Comparison of ENCODE assay signal across 11 cellular contexts in the genomic region with DNA sequence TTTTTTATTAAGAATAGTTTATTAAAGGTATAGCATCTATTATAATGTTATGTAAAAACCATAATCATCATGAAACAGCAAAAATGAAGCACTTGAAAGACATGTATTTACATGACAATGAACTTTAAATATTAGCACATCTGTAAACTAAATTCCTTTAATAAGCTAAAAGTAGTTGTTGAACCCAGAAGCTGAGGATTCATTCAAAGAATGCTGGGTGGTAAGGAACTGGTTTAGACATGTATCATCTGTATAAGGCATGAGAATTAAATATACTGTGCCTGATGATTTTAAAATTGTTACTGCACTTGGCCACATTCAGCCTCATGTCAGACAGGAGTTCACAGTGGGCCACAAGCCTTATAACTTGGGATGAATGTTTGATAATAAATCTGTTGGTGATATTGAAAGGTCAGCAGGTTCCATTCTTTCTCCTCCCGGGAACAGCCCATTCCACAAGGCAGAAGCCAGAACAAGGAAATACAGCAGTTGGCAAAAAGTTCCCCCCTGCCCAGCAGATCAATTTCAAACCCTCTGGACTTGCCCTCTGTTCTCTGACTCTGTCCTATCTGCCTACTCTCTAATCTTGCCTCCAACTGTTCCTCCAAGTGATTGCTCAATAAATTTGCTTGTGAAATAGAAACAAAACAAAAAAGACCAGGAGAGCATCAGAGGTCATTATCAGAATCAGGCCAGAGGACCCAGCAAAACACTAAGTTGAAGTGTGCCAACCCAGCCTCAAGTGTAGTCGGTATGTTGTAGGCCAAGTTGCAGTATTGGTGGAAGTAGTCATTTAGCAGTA. TPM values are rescaled to one million over a fixed set of nuclear protein-coding genes. Genes with fewer than 3 reads are reported as not detected.
DNase-seq lines count a peak whose midpoint lies in the region; ATAC-seq, FAIRE-seq and TF ChIP-seq lines count a peak whose summit lies in the region.
"Had no signal": no experiment of that assay in that cellular context is flagged by ENCODE, and none has a peak within 500 bp of the region (broad histone marks: within the 10 kb centered on the region; RNA-seq: fewer than 3 reads in every experiment).

No MANE protein-coding gene starts in this region.

- no peaks in the 10 kb centered on the region for H3K36me3 ChIP-seq in bronchial epithelial cell (ENCODE audit: control insufficient read depth, insufficient read depth, low read length)
- peaks cover 0 to 3% (median 0%) of the 10 kb centered on the region in 5 donors for H3K36me3 ChIP-seq in subcutaneous abdominal adipose tissue (ENCODE audit: control insufficient read depth in 5 of 5, insufficient read depth in 5 of 5, low read length in 5 of 5)

- H3K36me3 Mint-ChIP-seq in HFFc6 (ENCODE audit: low read depth): no peaks in the 10 kb centered on the region

- no peaks in the 10 kb centered on the region for H3K9me3 Mint-ChIP-seq in HFFc6
- H3K9me3 Mint-ChIP-seq: activated T-helper 2 cell treated with anti-CD3 and anti-CD28 coated beads, Interferon-gamma antibody, Interleukin-2, Interleukin-4, amounts not matched to agents 10 μg/mL and 5 μg/mL and 100 μg/mL, durations not matched to agents 14 hours and 24 hours and 36 hours; naive thymus-derived CD8-positive, alpha-beta T cell had no signal

- H3K9me3 ChIP-seq in subcutaneous abdominal adipose tissue (ENCODE audit: control insufficient read depth in 5 of 5, low read length in 5 of 5): no peaks in the 10 kb centered on the region

- no peak overlapping the region for H3K4me3 ChIP-seq in bronchial epithelial cell (ENCODE audit: low read depth, low read length)
- no peak overlapping the region for H3K4me3 ChIP-seq in subcutaneous abdominal adipose tissue (ENCODE audit: low read depth in 1 of 5, low read length in 5 of 5)

- H3K9ac ChIP-seq in subcutaneous abdominal adipose tissue (ENCODE audit: low read length in 5 of 5): peak overlapping the region in 1 of 5 donors; percentile 43

- DNase-seq in HFFc6 (no peak), bronchial epithelial cell (ENCODE audit: low read depth) (peak; percentile 77), left lobe of liver (ENCODE audit: low spot score) (peak; percentile 83), DMS53 treated with DMSO at 0.1 percent for 48 hours (lab: John Stamatoyannopoulos, UW; ENCODE audit: unreplicated experiment) (no peak)
- no peak for DNase-seq in effector CD4-positive, alpha-beta T cell
- no peak for DNase-seq in stimulated activated CD4-positive, alpha-beta T cell treated with anti-CD3 and anti-CD28 coated beads, Interleukin-1b, Interleukin-23, amount 100 ng/mL, for 48 hours
- DNase-seq: naive thymus-derived CD8-positive, alpha-beta T cell; NCI-H748 treated with DMSO at 0.1 percent for 48 hours had no signal

- H3K4me1 ChIP-seq in subcutaneous abdominal adipose tissue (ENCODE audit: control insufficient read depth in 5 of 5, insufficient read depth in 5 of 5, low read length in 5 of 5): peaks cover 0 to 43% (median 26%) of the 10 kb centered on the region in 5 donors

- peak overlapping the region; percentile 83 for H3K27ac ChIP-seq in subcutaneous abdominal adipose tissue (ENCODE audit: low read depth, low read length)

- ATAC-seq in left lobe of liver (peak; percentile 79), HG02981 (IDR thresholded peaks at IDR 0.05; ENCODE audit: unreplicated experiment) (no peak)
- ATAC-seq: naive thymus-derived CD8-positive, alpha-beta T cell had no signal

- H3K27me3 ChIP-seq in bronchial epithelial cell (ENCODE audit: control insufficient read depth, insufficient read depth, low read length): no peaks in the 10 kb centered on the region
- no peaks in the 10 kb centered on the region for H3K27me3 ChIP-seq in subcutaneous abdominal adipose tissue (ENCODE audit: control insufficient read depth in 5 of 5, insufficient read depth in 4 of 5, low read length in 5 of 5)

- no peak overlapping the region for H3K4me3 Mint-ChIP-seq in HFFc6
- H3K4me3 Mint-ChIP-seq: naive thymus-derived CD8-positive, alpha-beta T cell had no signal

- no peak for FAIRE-seq in bronchial epithelial cell (lab: Jason Lieb, UNC)

- no peak for TF ChIP-seq CTCF in HFFc6 (IDR thresholded peaks at IDR 0.05)
- no peak for TF ChIP-seq CTCF in bronchial epithelial cell (IDR thresholded peaks at IDR 0.05; ENCODE audit: insufficient read depth, low read length, severe bottlenecking)

- peaks cover 1% of the 10 kb centered on the region for H3K27me3 Mint-ChIP-seq in HFFc6 (ENCODE audit: insufficient read depth)
- H3K27me3 Mint-ChIP-seq: naive thymus-derived CD8-positive, alpha-beta T cell had no signal

- peaks cover 60% of the 10 kb centered on the region for H3K4me1 Mint-ChIP-seq in HFFc6 (ENCODE audit: low read depth)

- H3K27ac Mint-ChIP-seq in HFFc6: peak overlapping the region; percentile 1; the same call in 1 of the 2 replicates
- H3K27ac Mint-ChIP-seq: activated T-helper 2 cell treated with anti-CD3 and anti-CD28 coated beads, Interferon-gamma antibody, Interleukin-2, Interleukin-4, amounts not matched to agents 10 μg/mL and 5 μg/mL and 100 μg/mL, durations not matched to agents 14 hours and 24 hours and 36 hours had no signal

RNA-seq across cellular contexts. Expression of gene TEX264, which starts 49.8 kb away (rescaled TPM):
- total RNA-seq in HFFc6 (2021; fragmentation: NEBNext Ultra II Directional; extraction: Animal tissue kit (Norgen Biotek cat#: 25700)): 10 to 100 TPM; 39.2 to 56.3 (median 42.2) TPM
- total RNA-seq in bronchial epithelial cell (36.1 and 52.9 TPM in 2 replicates), left lobe of liver (39.2 TPM)

Comparison
In these comparisons a context has a peak if more than half of its experiments do, and no peak if none do; other contexts are left out.
1. DNase-seq: peak in bronchial epithelial cell (single experiment) and left lobe of liver (single experiment); none in HFFc6 (single experiment), effector CD4-positive, alpha-beta T cell (single experiment), DMS53 treated with DMSO at 0.1 percent for 48 hours (single experiment) and stimulated activated CD4-positive, alpha-beta T cell treated with anti-CD3 and anti-CD28 coated beads, Interleukin-1b, Interleukin-23, amount 100 ng/mL, for 48 hours (single experiment).